ENCODE assay signal across 9 cellular contexts in the genomic region with DNA sequence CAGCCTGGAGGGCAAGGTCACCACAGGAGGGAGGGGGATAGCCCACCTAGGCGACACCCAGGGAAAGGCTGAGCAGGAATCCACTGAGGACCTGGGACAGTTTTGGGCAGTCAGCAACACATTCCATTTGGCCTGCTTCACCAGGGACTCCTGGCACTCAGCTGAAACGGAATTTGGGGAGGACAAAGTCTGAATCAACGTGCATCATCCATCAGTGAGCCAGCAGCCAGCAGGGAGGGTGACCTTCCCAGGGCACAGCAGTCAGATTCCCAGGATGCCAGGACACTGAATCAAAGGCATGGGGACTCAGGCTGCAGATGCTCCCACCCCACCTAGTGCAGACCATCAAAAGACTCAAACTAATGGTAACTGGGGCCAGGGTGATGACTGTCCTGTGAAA. TPM values are rescaled to one million over a fixed set of nuclear protein-coding genes. Genes with fewer than 3 reads are reported as not detected.
DNase-seq lines count a peak whose midpoint lies in the region; ATAC-seq and TF ChIP-seq lines count a peak whose summit lies in the region.
"Had no signal": no experiment of that assay in that cellular context is flagged by ENCODE, and none has a peak within 500 bp of the region (broad histone marks: within the 10 kb centered on the region; RNA-seq: fewer than 3 reads in every experiment).

No MANE protein-coding gene starts in this region.

- no peak overlapping the region for H3K4me3 ChIP-seq in BLaER1
- H3K4me3 ChIP-seq in choroid plexus epithelial cell (ENCODE audit: low read depth, low read length) = no peak overlapping the region
- no peak overlapping the region for H3K4me3 ChIP-seq in mesodermal cell (ENCODE audit: extremely low read depth, insufficient read depth, low read length, poor library complexity, severe bottlenecking)

- H3K36me3 ChIP-seq in BLaER1 (peaks cover 85% of the 10 kb centered on the region), mesodermal cell (ENCODE audit: control insufficient read depth, insufficient read depth, low read length) (peaks cover 78% of the 10 kb centered on the region)

- 74 to 78% methylated on average over 3 of the region's 3 CpGs for WGBS in mesodermal cell (ENCODE audit: insufficient coverage in 2 of 2), 2 experiments

- peaks cover 76% of the 10 kb centered on the region for H3K4me1 ChIP-seq in BLaER1
- H3K4me1 ChIP-seq in mesodermal cell (ENCODE audit: control insufficient read depth, insufficient read depth, low read length, poor library complexity, severe bottlenecking) = peaks cover 36% of the 10 kb centered on the region

- 0 out of 2 replicates have a peak overlapping the region, but pooled peaks have one; percentile 31 for H3K9ac ChIP-seq in BLaER1

- no peak for TF ChIP-seq CTCF in choroid plexus epithelial cell (conservative IDR thresholded peaks at IDR 0.05; ENCODE audit: low read depth, low read length)

- H3K27ac ChIP-seq in BLaER1 (no peak overlapping the region), mesodermal cell (ENCODE audit: low read depth, low read length, severe bottlenecking) (peak overlapping the region; percentile 29)

- TF ChIP-seq EP300 in Ishikawa (IDR thresholded peaks at IDR 0.05; ENCODE audit: borderline replicate concordance) = no peak

- ATAC-seq in GM21526 (IDR thresholded peaks at IDR 0.05; ENCODE audit: low FRiP score, unreplicated experiment) (no peak), HG02571 (IDR thresholded peaks at IDR 0.05; ENCODE audit: unreplicated experiment) (no peak)
- no peak for ATAC-seq in stimulated activated naive CD8-positive, alpha-beta T cell treated with anti-CD3 and anti-CD28 coated beads, Interleukin-15, Interleukin-2, amounts not matched to agents 100 U/mL and 50 U/mL, for 24 hours

- H4K20me1 ChIP-seq in BLaER1 = peaks cover 75% of the 10 kb centered on the region

- H3K9me3 ChIP-seq in BLaER1 (no peaks in the 10 kb centered on the region), mesodermal cell (ENCODE audit: control insufficient read depth, low read length) (no peaks in the 10 kb centered on the region)

- H3K4me2 ChIP-seq in BLaER1 = peak overlapping the region; percentile 94

- DNase-seq in choroid plexus epithelial cell (ENCODE audit: low read depth) (peak; percentile 40), superior temporal gyrus (ENCODE audit: extremely low spot score) (no peak)
- no peak for DNase-seq in stimulated activated naive CD8-positive, alpha-beta T cell treated with anti-CD3 and anti-CD28 coated beads, Interleukin-15, Interleukin-2, amounts not matched to agents 100 U/mL and 50 U/mL, for 24 hours
- DNase-seq: NCI-H1048 had no signal

- TF ChIP-seq RAD21 in Ishikawa (IDR thresholded peaks at IDR 0.05; ENCODE audit: low read depth) = no peak

- no peaks in the 10 kb centered on the region for H3K27me3 ChIP-seq in BLaER1

TF ChIP-seq in Ishikawa, 13 proteins besides CTCF, POLR2A, EP300 and RAD21:
- TF ChIP-seq TEAD4 (IDR thresholded peaks at IDR 0.05) (peak; percentile 49; the same call in 1 of the 2 replicates), CREB1 (IDR thresholded peaks at IDR 0.05; ENCODE audit: low read depth) (no peak)

RNA-seq across cellular contexts. Expression of gene SH3BP5L, which starts 4.6 kb away (rescaled TPM):
- polyA plus RNA-seq in mesodermal cell (2013, experiment 1 of 2) = 22.4 TPM
- 18.5 TPM for polyA plus RNA-seq in mesodermal cell (2013, experiment 2 of 2)

RNA-seq across cellular contexts. Expression of gene ZNF672, which starts 16.9 kb away (rescaled TPM):
- 32.1 TPM for polyA plus RNA-seq in mesodermal cell (2013, experiment 1 of 2)
- polyA plus RNA-seq in mesodermal cell (2013, experiment 2 of 2) = 27.8 TPM

RNA-seq across cellular contexts. Expression of gene ZNF692, which starts 37.8 kb away (rescaled TPM):
- 45.1 TPM for polyA plus RNA-seq in mesodermal cell (2013, experiment 1 of 2)
- polyA plus RNA-seq in mesodermal cell (2013, experiment 2 of 2) = 39.3 TPM
